In genomic region chr6:43817192-43817591, GRCh38 we compare ENCODE assay signal across 8 cellular contexts. TPM values are rescaled to one million over a fixed set of nuclear protein-coding genes. Genes with fewer than 3 reads are reported as not detected.
DNase-seq lines count a peak whose midpoint lies in the region; ATAC-seq and TF ChIP-seq lines count a peak whose summit lies in the region.

No MANE protein-coding gene starts in this region.

- TF ChIP-seq CTCF in AG04450 (IDR thresholded peaks at IDR 0.05; ENCODE audit: low read depth, low read length): peak; percentile 41

- POLR2A ChIA-PET in AG04450 (lab: Yijun Ruan, JAX): interaction anchor here (1.1 to 1.8 kb wide), 2 partner anchors 10 to 47 kb away, joined by 4 to 5 read pairs; partner anchors contain the start of gene VEGFA

- CTCF ChIA-PET in AG04450 (lab: Charles Lee): interaction anchor here (0.6 to 2.2 kb wide), 5 partner anchors 29 to 228 kb away, joined by 3 to 8 read pairs (median 4); partner anchors contain the start of gene VEGFA

- no peaks in the 10 kb centered on the region for H3K9me3 ChIP-seq in AG04450 (ENCODE audit: control insufficient read depth, insufficient read depth, low read length)

- DNase-seq in AG04450 (ENCODE audit: low read depth, low spot score) (no peak), H4 (ENCODE audit: low spot score) (peak; percentile 76), SK-N-DZ (ENCODE audit: low spot score) (peak; percentile 63), T1000 (lab: John Stamatoyannopoulos, UW) (no peak)
- DNase-seq in stimulated activated CD4-positive, alpha-beta T cell treated with anti-CD3 and anti-CD28 coated beads, Interleukin-12 subunit alpha, Interleukin-12 subunit beta, amount 100 ng/mL, for 4 hours: peak; percentile 6

- no peak overlapping the region for H3K4me3 ChIP-seq in AG04450 (ENCODE audit: low read depth, low read length)

- H3K27ac ChIP-seq in AG04450 (ENCODE audit: low read depth, low read length): no peak overlapping the region

- ATAC-seq in esophagus mucosa: peak; percentile 27
- no peak for ATAC-seq in GM21526 (IDR thresholded peaks at IDR 0.05; ENCODE audit: low FRiP score, unreplicated experiment)
- ATAC-seq in HG03442 (IDR thresholded peaks at IDR 0.05; ENCODE audit: unreplicated experiment): no peak

- peaks cover 4% of the 10 kb centered on the region for H3K27me3 ChIP-seq in AG04450 (ENCODE audit: control insufficient read depth, insufficient read depth, low read length)

RNA-seq across cellular contexts. Expression of gene VEGFA, which starts 47.2 kb away (rescaled TPM):
- polyA plus RNA-seq in AG04450 (2011; rRNA removed): 189 and 239 TPM in 2 replicates
- 261 and 387 TPM in 2 replicates for polyA minus RNA-seq in AG04450 (2011; rRNA and poly(A)+ RNA removed)
- 46.8 and 55.6 TPM in 2 replicates for total RNA-seq in H4 (2014; rRNA removed; shearing (Covaris generic))
- 25.1 and 28.9 TPM in 2 replicates for polyA plus RNA-seq in SK-N-DZ (2014; cell fraction: cytosol; rRNA removed)
- polyA plus RNA-seq in SK-N-DZ (2014; cell fraction: nucleus; rRNA removed): 138 and 142 TPM in 2 replicates
- 129 TPM for total RNA-seq in esophagus mucosa

Comparison
In these comparisons a context has a peak if more than half of its experiments do, and no peak if none do; other contexts are left out.
1. DNase-seq: peak in H4 (single experiment), SK-N-DZ (single experiment) and stimulated activated CD4-positive, alpha-beta T cell treated with anti-CD3 and anti-CD28 coated beads, Interleukin-12 subunit alpha, Interleukin-12 subunit beta, amount 100 ng/mL, for 4 hours (single experiment); none in AG04450 (single experiment) and T1000 (single experiment).